Comparison of ENCODE assay signal across 26 cellular contexts in the genomic region with DNA sequence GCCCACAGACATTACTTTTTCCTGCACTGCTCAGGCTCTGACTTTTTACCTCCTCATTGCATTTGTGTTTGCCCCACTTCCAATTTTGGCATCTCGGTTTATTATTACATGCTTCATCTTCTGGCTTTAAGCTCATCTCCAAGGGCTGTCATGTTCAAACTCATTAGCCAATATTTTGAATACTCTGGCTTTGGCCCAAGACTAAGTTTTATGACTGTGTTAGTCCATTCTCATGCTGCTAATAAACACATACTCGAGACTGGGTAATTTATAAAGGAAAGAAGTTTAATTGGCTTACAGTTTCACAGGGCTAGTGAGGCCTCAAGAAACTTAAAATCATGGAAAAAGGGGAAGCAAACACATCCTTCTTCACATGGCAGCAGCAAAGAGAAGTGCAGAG.
"Had no signal": no experiment of that assay in that cellular context is flagged by ENCODE, and none has a peak within 500 bp of the region (broad histone marks: within the 10 kb centered on the region; RNA-seq: fewer than 3 reads in every experiment).

No MANE protein-coding gene starts in this region.

- H3K4me3 Mint-ChIP-seq: activated CD4-positive, alpha-beta T cell treated with anti-CD3 and anti-CD28 coated beads, Interleukin-2, amount 10 ng/mL, durations not matched to agents 7 days and 5 days; activated CD8-positive, alpha-beta T cell treated with anti-CD3 and anti-CD28 coated beads for 36 hours; activated T-cell treated with anti-CD3 and anti-CD28 coated beads, Interleukin-2, amount 50 U/mL, for 4 hours; activated T-helper 17 cell treated with anti-CD3 and anti-CD28 coated beads, Interleukin-2, amount 50 U/mL, for 72 hours; effector memory CD8-positive, alpha-beta T cell; nephron; T-helper 17 cell had no signal

- H3K4me1 Mint-ChIP-seq: activated CD4-positive, alpha-beta T cell treated with anti-CD3 and anti-CD28 coated beads, Interleukin-2, amount 10 ng/mL, durations not matched to agents 7 days and 5 days; activated T-helper 17 cell treated with anti-CD3 and anti-CD28 coated beads, Interleukin-2, amount 50 U/mL, for 72 hours; T-helper 17 cell had no signal

- H3K4me1 ChIP-seq: gastrocnemius medialis, prostate gland had no signal

- DNase-seq: activated CD4-positive, alpha-beta T cell treated with anti-CD3 and anti-CD28 coated beads, Interleukin-2, amount 10 ng/mL, durations not matched to agents 7 days and 5 days; activated CD4-positive, CD25-positive, alpha-beta regulatory T cell treated with anti-CD3 and anti-CD28 coated beads, Interleukin-2, amount 50 U/mL, for 72 hours; activated CD8-positive, alpha-beta T cell treated with anti-CD3 and anti-CD28 coated beads for 36 hours; activated gamma-delta T cell treated with Interleukin-2 at 50 U/mL for 16 hours; activated naive CD4-positive, alpha-beta T cell treated with anti-CD3 and anti-CD28 coated beads, Interleukin-2, amount 50 U/mL, for 16 hours; activated T-cell treated with anti-CD3 and anti-CD28 coated beads, Interleukin-2, amount 50 U/mL, for 4 hours; amygdala; caudate nucleus; cortex of kidney; effector memory CD8-positive, alpha-beta T cell; gastrocnemius medialis; islet precursor cell; left ventricle myocardium superior; ovary; stimulated activated CD4-positive, alpha-beta T cell treated with anti-CD3 and anti-CD28 coated beads, Interleukin-2, amount 100 ng/mL, for 48 hours; stimulated activated naive CD8-positive, alpha-beta T cell treated with anti-CD3 and anti-CD28 coated beads, Interleukin-15, Interleukin-2, amounts not matched to agents 100 U/mL and 50 U/mL, for 24 hours; T-helper 17 cell; trophoblast cell had no signal

- FAIRE-seq: endothelial cell of umbilical vein, urothelium cell line had no signal

- ATAC-seq: activated CD8-positive, alpha-beta T cell treated with anti-CD3 and anti-CD28 coated beads for 36 hours; activated T-cell treated with anti-CD3 and anti-CD28 coated beads, Interleukin-2, amount 50 U/mL, for 4 hours; activated T-helper 17 cell treated with anti-CD3 and anti-CD28 coated beads, Interleukin-2, amount 50 U/mL, for 72 hours; effector memory CD8-positive, alpha-beta T cell; left ventricle myocardium superior; stimulated activated naive CD8-positive, alpha-beta T cell treated with anti-CD3 and anti-CD28 coated beads, Interleukin-15, Interleukin-2, amounts not matched to agents 100 U/mL and 50 U/mL, for 24 hours; T-helper 17 cell had no signal

- H3K27me3 Mint-ChIP-seq: activated CD4-positive, alpha-beta T cell treated with anti-CD3 and anti-CD28 coated beads, Interleukin-2, amount 10 ng/mL, durations not matched to agents 7 days and 5 days; activated CD8-positive, alpha-beta T cell treated with anti-CD3 and anti-CD28 coated beads for 36 hours; activated T-helper 17 cell treated with anti-CD3 and anti-CD28 coated beads, Interleukin-2, amount 50 U/mL, for 72 hours; T-helper 17 cell had no signal

- H3K36me3 ChIP-seq: gastrocnemius medialis, neutrophil, ovary, prostate gland, thoracic aorta had no signal

- H3K27me3 ChIP-seq: gastrocnemius medialis, hepatocyte, neutrophil, ovary had no signal

- H3K27ac ChIP-seq: gastrocnemius medialis, hepatocyte, neutrophil, ovary, prostate gland, thoracic aorta had no signal

- H3K27ac Mint-ChIP-seq: activated CD4-positive, alpha-beta T cell treated with anti-CD3 and anti-CD28 coated beads, Interleukin-2, amount 10 ng/mL, durations not matched to agents 7 days and 5 days; activated CD8-positive, alpha-beta T cell treated with anti-CD3 and anti-CD28 coated beads for 36 hours; activated T-helper 17 cell treated with anti-CD3 and anti-CD28 coated beads, Interleukin-2, amount 50 U/mL, for 72 hours; effector memory CD8-positive, alpha-beta T cell; nephron; T-helper 17 cell had no signal

- H3K9me3 ChIP-seq: gastrocnemius medialis, neutrophil, ovary, prostate gland, thoracic aorta had no signal

- H3K9me3 Mint-ChIP-seq: activated CD8-positive, alpha-beta T cell treated with anti-CD3 and anti-CD28 coated beads for 36 hours had no signal

- H3K4me3 ChIP-seq: gastrocnemius medialis, hepatocyte, ovary, prostate gland, thoracic aorta had no signal
